In the genomic region with DNA sequence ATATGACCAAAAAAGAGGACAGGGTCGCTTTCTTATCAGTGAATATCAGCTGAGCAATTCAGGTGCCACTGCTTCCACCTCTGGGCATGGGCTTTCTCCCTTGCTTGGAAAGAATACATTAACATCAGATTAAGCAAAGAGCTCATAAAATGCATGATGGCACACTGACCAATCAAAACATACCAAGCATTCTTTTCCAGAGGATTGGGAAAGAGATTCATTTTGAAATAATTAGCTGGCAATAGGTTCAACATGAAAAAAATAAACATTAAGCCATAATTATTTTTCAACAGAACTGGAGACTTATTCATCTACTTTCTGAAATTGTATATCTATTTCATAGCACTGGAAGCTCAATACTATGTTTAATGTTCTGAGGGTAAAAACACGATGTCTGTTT, we compare ENCODE assay signal across 20 cellular contexts. TPM values are rescaled to one million over a fixed set of nuclear protein-coding genes. Genes with fewer than 3 reads are reported as not detected.
DNase-seq lines count a peak whose midpoint lies in the region; ATAC-seq, FAIRE-seq and TF ChIP-seq lines count a peak whose summit lies in the region.
"Had no signal": no experiment of that assay in that cellular context is flagged by ENCODE, and none has a peak within 500 bp of the region (broad histone marks: within the 10 kb centered on the region; RNA-seq: fewer than 3 reads in every experiment).

No MANE protein-coding gene starts in this region.

- CTCF ChIA-PET in A549 (lab: Yijun Ruan, JAX) (interaction anchor here (0.7 to 1.1 kb wide), 3 partner anchors 24 to 203 kb away, joined by 3 to 5 read pairs (median 3); no protein-coding TSS in a partner anchor), IMR-90 (lab: Yijun Ruan, JAX) (interaction anchor here (0.9 to 1.1 kb wide), 2 partner anchors 14 to 93 kb away, joined by 3 to 4 read pairs; no protein-coding TSS in a partner anchor)

- intact Hi-C loops in IMR-90 (cut with micrococcal nuclease) = no loop called here
- intact Hi-C loops in breast epithelium (cut with DNase I; ENCODE audit: low total_unique reads) = no loop called here
- intact Hi-C loops in cardiac septum (cut with DNase I) = no loop called here

- H4K20me1 ChIP-seq in IMR-90 (ENCODE audit: insufficient read depth, low read length) = no peaks in the 10 kb centered on the region; the same call in 1 of the 2 replicates
- H4K20me1 ChIP-seq in keratinocyte (ENCODE audit: control insufficient read depth, extremely low read depth, insufficient read depth, low read length) = no peaks in the 10 kb centered on the region

- ATAC-seq in A549 (no peak), IMR-90 (ENCODE audit: low read depth) (peak; percentile 40)
- ATAC-seq: body of pancreas, pancreas had no signal

- no peaks in the 10 kb centered on the region for H3K79me1 ChIP-seq in IMR-90 (ENCODE audit: low read depth in 1 of 2, low read length in 2 of 2)
- no peaks in the 10 kb centered on the region for H3K79me1 ChIP-seq in neuronal stem cell (ENCODE audit: low read depth, low read length)

- dilution Hi-C loops in IMR-90 (cut with HindIII; ENCODE audit: low sequenced_read_pairs, unreplicated experiment) (no loop called here), keratinocyte (cut with MboI; ENCODE audit: extremely low pct_ligation_motif_present, low sequenced_read_pairs) (no loop called here)

- H4K5ac ChIP-seq in IMR-90 (ENCODE audit: low read depth, low read length) = peak overlapping the region; percentile 57; the same call in 1 of the 2 replicates

- TF ChIP-seq POLR2A in A549 (IDR thresholded peaks at IDR 0.05; ENCODE audit: low read length) (no peak), IMR-90 (IDR thresholded peaks at IDR 0.05; ENCODE audit: low read depth, low read length) (no peak), breast epithelium (IDR thresholded peaks at IDR 0.05) (no peak)

- POLR2A ChIA-PET in A549 (lab: Yijun Ruan, JAX) = interaction anchor here (0.6 kb wide), 1 partner anchor 38 kb away, joined by 6 read pairs; no protein-coding TSS in a partner anchor
- POLR2A ChIA-PET in IMR-90 (lab: Charles Lee; ENCODE audit: unreplicated experiment) = interaction anchor here (1.3 kb wide), 1 partner anchor 79 kb away, joined by 3 read pairs; no protein-coding TSS in a partner anchor

- H3K9me1 ChIP-seq in IMR-90 (ENCODE audit: insufficient read depth, low read length) (peaks cover 3% of the 10 kb centered on the region), keratinocyte (ENCODE audit: control insufficient read depth, extremely low read depth, insufficient read depth, low read length) (no peaks in the 10 kb centered on the region)

- H2BK20ac ChIP-seq in IMR-90 (ENCODE audit: low read depth, low read length) = peak overlapping the region; percentile 96

- H2BK5ac ChIP-seq in IMR-90 (ENCODE audit: low read depth, low read length, poor library complexity, severe bottlenecking) (peak overlapping the region; percentile 94), neuronal stem cell (ENCODE audit: low read length) (no peak overlapping the region)

- no peak for TF ChIP-seq EP300 in A549 (IDR thresholded peaks at IDR 0.05)

- H4K8ac ChIP-seq in IMR-90 (ENCODE audit: low read depth in 2 of 2, low read length in 2 of 2) = peak overlapping the region in 1 of 2 experiments; percentile 53; a peak in 1 of 4 replicates
- H4K8ac ChIP-seq in neuronal stem cell (ENCODE audit: low read depth, low read length) = no peak overlapping the region

- DNase-seq in A549 (ENCODE audit: low read depth in 1 of 2, low spot score in 1 of 2) (no peak), IMR-90 (peak; percentile 73), breast epithelium (ENCODE audit: low spot score in 2 of 2) (no peak), keratinocyte (ENCODE audit: low read depth, low spot score) (no peak), T-helper 9 cell (no peak), neuronal stem cell (ENCODE audit: low spot score) (no peak), OCI-M2 (lab: John Stamatoyannopoulos, UW; ENCODE audit: unreplicated experiment) (no peak), cardiac septum (ENCODE audit: low spot score) (no peak)
- DNase-seq: activated CD4-positive, alpha-beta T cell treated with anti-CD3 and anti-CD28 coated beads, Interleukin-2, amount 50 U/mL, for 4 hours; body of pancreas; hypothalamus; NCI-H187; NCI-H69; pancreas; SHP77 had no signal

- H4K91ac ChIP-seq in IMR-90 (ENCODE audit: insufficient read depth, low read depth, low read length) = peak overlapping the region; percentile 77; the same call in 1 of the 2 replicates
- H4K91ac ChIP-seq in neuronal stem cell (ENCODE audit: low read depth, low read length, poor library complexity) = no peak overlapping the region

- no TSS peak for BruUV-seq in IMR-90 (replicated peaks; lab: Mats Ljungman, UMichigan)

- H2BK15ac ChIP-seq in IMR-90 (ENCODE audit: low read depth, low read length) (peak overlapping the region; percentile 52; the same call in 1 of the 3 replicates), neuronal stem cell (ENCODE audit: low read length) (no peak overlapping the region)

- FAIRE-seq in A549 (lab: Jason Lieb, UNC) (peak; percentile 32), keratinocyte (lab: Jason Lieb, UNC) (peak; percentile 44)
- FAIRE-seq: A204.1, D721Med, pancreas had no signal

- no peak overlapping the region for H2AK9ac ChIP-seq in IMR-90 (replicated peaks; ENCODE audit: low read depth, low read length, poor library complexity)

- TF ChIP-seq CTCF in A549 (IDR thresholded peaks at IDR 0.05) (no peak), IMR-90 (conservative IDR thresholded peaks at IDR 0.05; ENCODE audit: low read depth, low read length) (no peak), breast epithelium (IDR thresholded peaks at IDR 0.05) (no peak), keratinocyte (optimal IDR thresholded peaks at IDR 0.05 in 1 of 3, IDR thresholded peaks at IDR 0.05 in 1 of 3, conservative IDR thresholded peaks at IDR 0.05 in 1 of 3; ENCODE audit: extremely low read depth in 1 of 3, insufficient read depth in 2 of 3, low read length in 3 of 3) (no peak)

- H3K56ac ChIP-seq in IMR-90 (ENCODE audit: extremely low read depth, insufficient read depth, low read length) = no peak overlapping the region

- H3K23ac ChIP-seq in IMR-90 (ENCODE audit: low read depth, low read length) = no peak overlapping the region
- no peak overlapping the region for H3K23ac ChIP-seq in neuronal stem cell (ENCODE audit: low read depth, low read length, poor library complexity)

- H3K4me2 ChIP-seq in A549 (peak overlapping the region; percentile 2; the same call in 1 of the 3 replicates), IMR-90 (ENCODE audit: low read depth, low read length) (peak overlapping the region; percentile 58; the same call in 1 of the 2 replicates), keratinocyte (ENCODE audit: control insufficient read depth, extremely low read depth, insufficient read depth, low read depth, low read length) (no peak overlapping the region), neuronal stem cell (ENCODE audit: insufficient read depth, low read length, poor library complexity, severe bottlenecking) (no peak overlapping the region)
- H3K4me2 ChIP-seq: KMS-11 had no signal

- H3K27me3 ChIP-seq in IMR-90 (ENCODE audit: control insufficient read depth, insufficient read depth, low read length) (no peaks in the 10 kb centered on the region), breast epithelium (no peaks in the 10 kb centered on the region), keratinocyte (ENCODE audit: control insufficient read depth, extremely low read depth, insufficient read depth, low read length) (no peaks in the 10 kb centered on the region), neuronal stem cell (ENCODE audit: control insufficient read depth in 3 of 3, insufficient read depth in 3 of 3, low read depth in 1 of 3, low read length in 3 of 3) (no peaks in the 10 kb centered on the region)
- H3K27me3 ChIP-seq: body of pancreas, pancreas, tibial nerve had no signal

- H3K4me1 ChIP-seq in A549 (peaks cover 29% of the 10 kb centered on the region), IMR-90 (ENCODE audit: control insufficient read depth, insufficient read depth, low read length) (peaks cover 18% of the 10 kb centered on the region), breast epithelium (peaks cover 3 to 4% of the 10 kb centered on the region in 2 donors), keratinocyte (ENCODE audit: control insufficient read depth, extremely low read depth, insufficient read depth, low read length) (peaks cover 58% of the 10 kb centered on the region), neuronal stem cell (ENCODE audit: control insufficient read depth in 2 of 2, insufficient read depth in 1 of 2, low read depth in 1 of 2, low read length in 2 of 2) (no peaks in the 10 kb centered on the region)
- H3K4me1 ChIP-seq: body of pancreas had no signal

- in situ Hi-C loops in IMR-90 (cut with MboI; ENCODE audit: low sequenced_read_pairs) = no loop called here

- H3K18ac ChIP-seq in IMR-90 (ENCODE audit: low read depth, low read length) (peak overlapping the region; percentile 98; the same call in 1 of the 2 replicates), neuronal stem cell (ENCODE audit: low read length) (no peak overlapping the region)

- H3K9ac ChIP-seq in IMR-90 (ENCODE audit: low read depth, low read length) (no peak overlapping the region), keratinocyte (ENCODE audit: control insufficient read depth, extremely low read depth, insufficient read depth, low read length) (no peak overlapping the region), neuronal stem cell (ENCODE audit: low read depth, low read length, poor library complexity) (no peak overlapping the region)
- H3K9ac ChIP-seq: KMS-11 had no signal

- H3K14ac ChIP-seq in IMR-90 (replicated peaks; ENCODE audit: low read depth, low read length) (no peak overlapping the region), neuronal stem cell (ENCODE audit: low read length) (no peak overlapping the region)

- H3K36me3 ChIP-seq in IMR-90 (ENCODE audit: control insufficient read depth, insufficient read depth, low read length) = no peaks in the 10 kb centered on the region
- no peaks in the 10 kb centered on the region for H3K36me3 ChIP-seq in breast epithelium
- H3K36me3 ChIP-seq in keratinocyte (ENCODE audit: control insufficient read depth in 2 of 2, extremely low read depth in 1 of 2, insufficient read depth in 2 of 2, low read length in 2 of 2) = no peaks in the 10 kb centered on the region
- no peaks in the 10 kb centered on the region for H3K36me3 ChIP-seq in neuronal stem cell (replicated peaks in 1 of 2; ENCODE audit: control insufficient read depth in 2 of 2, insufficient read depth in 2 of 2, low read length in 2 of 2)
- H3K36me3 ChIP-seq: pancreas, tibial nerve had no signal

- no peak overlapping the region for H3K4me3 ChIP-seq in A549
- no peak overlapping the region for H3K4me3 ChIP-seq in IMR-90 (ENCODE audit: insufficient read depth, low read depth, low read length)
- H3K4me3 ChIP-seq in breast epithelium = no peak overlapping the region
- no peak overlapping the region for H3K4me3 ChIP-seq in keratinocyte (ENCODE audit: control insufficient read depth in 2 of 3, extremely low read depth in 1 of 3, insufficient read depth in 2 of 3, low read depth in 1 of 3, low read length in 3 of 3)
- H3K4me3 ChIP-seq in neuronal stem cell (ENCODE audit: low read length in 2 of 2) = no peak overlapping the region
- H3K4me3 ChIP-seq: body of pancreas, lung, pancreas, tibial nerve had no signal

- H2AFZ ChIP-seq in IMR-90 (replicated peaks; ENCODE audit: low read length, poor library complexity) = no peak overlapping the region
- H2AFZ ChIP-seq in keratinocyte (ENCODE audit: control insufficient read depth, low read length) = no peak overlapping the region
- no peak overlapping the region for H2AFZ ChIP-seq in neuronal stem cell (ENCODE audit: low read length)

- H3K27ac ChIP-seq in A549 (peak overlapping the region in 1 of 2 experiments; percentile 66; a peak in 3 of 6 replicates), IMR-90 (ENCODE audit: insufficient read depth, low read length) (no peak overlapping the region), breast epithelium (peak overlapping the region; percentile 60 to 79), keratinocyte (ENCODE audit: control insufficient read depth, insufficient read depth, low read length) (no peak overlapping the region), neuronal stem cell (replicated peaks; ENCODE audit: low read length) (no peak overlapping the region)
- H3K27ac ChIP-seq: KMS-11, pancreas had no signal

- no peaks in the 10 kb centered on the region for H3K9me3 ChIP-seq in A549
- H3K9me3 ChIP-seq in IMR-90 (ENCODE audit: control insufficient read depth, insufficient read depth, low read length) = no peaks in the 10 kb centered on the region
- no peaks in the 10 kb centered on the region for H3K9me3 ChIP-seq in breast epithelium
- H3K9me3 ChIP-seq in keratinocyte (ENCODE audit: control insufficient read depth, low read depth, low read length) = no peaks in the 10 kb centered on the region
- H3K9me3 ChIP-seq in neuronal stem cell (replicated peaks in 1 of 2; ENCODE audit: control insufficient read depth in 2 of 2, insufficient read depth in 1 of 2, low read depth in 1 of 2, low read length in 2 of 2) = peaks cover 0 to 3% of the 10 kb centered on the region in 2 donors
- H3K9me3 ChIP-seq: pancreas had no signal

- no peak overlapping the region for H2AK5ac ChIP-seq in IMR-90 (ENCODE audit: low read depth, low read length)
- H2AK5ac ChIP-seq in neuronal stem cell (ENCODE audit: low read depth, low read length) = no peak overlapping the region

- H3K79me2 ChIP-seq in keratinocyte (ENCODE audit: control insufficient read depth, insufficient read depth, low read length) = no peaks in the 10 kb centered on the region

- WGBS in A549 (ENCODE audit: missing lambda C conversion rate) = 30% methylated on average over 2 of the region's 2 CpGs
- no CpG with 5 or more reads among the region's 2 CpGs for WGBS in IMR-90 (ENCODE audit: extremely low coverage in 2 of 2, insufficient read length in 1 of 2), 2 experiments
- WGBS in neuronal stem cell (ENCODE audit: extremely low coverage in 2 of 2, insufficient read length in 2 of 2, insufficient replicate concordance in 1 of 2), 2 donors = no CpG with 5 or more reads among the region's 2 CpGs

- no peak overlapping the region for H2BK12ac ChIP-seq in neuronal stem cell (ENCODE audit: low read length)

- peak overlapping the region; percentile 72 for H2BK120ac ChIP-seq in IMR-90 (ENCODE audit: low read depth, low read length)
- no peak overlapping the region for H2BK120ac ChIP-seq in neuronal stem cell (ENCODE audit: low read depth, low read length)

- no peak for TF ChIP-seq RAD21 in A549 (conservative IDR thresholded peaks at IDR 0.05 in 1 of 2, IDR thresholded peaks at IDR 0.05 in 1 of 2)
- TF ChIP-seq RAD21 in IMR-90 (IDR thresholded peaks at IDR 0.05; ENCODE audit: low read length) = no peak

- H3K4ac ChIP-seq in IMR-90 (ENCODE audit: low read depth, low read length) (peak overlapping the region; percentile 53), neuronal stem cell (ENCODE audit: low read length) (no peak overlapping the region)

RNA-seq across cellular contexts. Expression of a gene that starts 53.1 kb away (rescaled TPM):
- polyA plus RNA-seq in A549 (2011; rRNA removed) = 37.1 and 61.2 TPM in 2 replicates
- 27.0 and 32.8 TPM in 2 replicates for polyA plus RNA-seq in A549 (2012; cell fraction: cytosol; rRNA removed)
- polyA plus RNA-seq in A549 (2012; cell fraction: nucleus; rRNA removed) = 13.0 and 19.6 TPM in 2 replicates
- polyA plus RNA-seq in A549 (2017; fragmentation: RNase III; extraction: RNeasy Plus Mini Kit Qiagen cat#74134 plus additional on column Dnase treatment) = 66.9 to 74.4 TPM (median 72.1 TPM) in 3 replicates
- 16.0 and 26.3 TPM in 2 replicates for polyA minus RNA-seq in A549 (2011; rRNA and poly(A)+ RNA removed)
- total RNA-seq in IMR-90 (2012; rRNA removed) = 16.7 and 26.1 TPM in 2 replicates
- polyA plus RNA-seq in IMR-90 (2012; rRNA removed) = 7.6 and 8.7 TPM in 2 replicates
- 4.7 and 10.8 TPM in 2 replicates for polyA plus RNA-seq in IMR-90 (2012; cell fraction: cytosol; rRNA removed)
- 2.5 and 3.7 TPM in 2 replicates for polyA plus RNA-seq in IMR-90 (2012; cell fraction: nucleus; rRNA removed; ENCODE audit: low replicate concordance)
- total RNA-seq in breast epithelium = 10 to 100 TPM; 15.8 to 30.1 (median 22.3) TPM
- 11.5 to 25.1 TPM (median 20.3 TPM) in 3 replicates for polyA plus RNA-seq in keratinocyte
- polyA plus RNA-seq in keratinocyte (2011; ENCODE audit: low read depth) = 78.9 TPM
- 10.1 and 11.1 TPM in 2 replicates for polyA plus RNA-seq in keratinocyte (2011; cell fraction: cytosol; rRNA removed)
- 8.7 and 11.6 TPM in 2 replicates for polyA plus RNA-seq in keratinocyte (2011; cell fraction: nucleus; rRNA removed)
- polyA plus RNA-seq in keratinocyte (2012; ENCODE audit: low replicate concordance) = 18.0 and 34.5 TPM in 2 replicates
- 10.0 to 11.5 TPM (median 10.7 TPM) in 3 replicates for polyA minus RNA-seq in keratinocyte
- polyA minus RNA-seq in keratinocyte (2011; cell fraction: cytosol; rRNA and poly(A)+ RNA removed) = 18.4 TPM
- 10.4 and 13.6 TPM in 2 replicates for polyA minus RNA-seq in keratinocyte (2011; cell fraction: nucleus; rRNA and poly(A)+ RNA removed)
- polyA plus RNA-seq in neuronal stem cell (2013, experiment 1 of 2) = 51.9 TPM
- 53.6 TPM for polyA plus RNA-seq in neuronal stem cell (2013, experiment 2 of 2)
- 29.4 TPM for total RNA-seq in cardiac septum

Comparison
In these comparisons a context has a peak if more than half of its experiments do, and no peak if none do; other contexts are left out.
1. H3K27ac ChIP-seq: peak in breast epithelium (2 of 2); none in IMR-90 (single experiment), keratinocyte (single experiment) and neuronal stem cell (single experiment).
2. H3K4me2 ChIP-seq: peak in A549 (single experiment) and IMR-90 (single experiment); none in keratinocyte (single experiment) and neuronal stem cell (single experiment).